ENCODE assay signal across 8 cellular contexts in the genomic region with DNA sequence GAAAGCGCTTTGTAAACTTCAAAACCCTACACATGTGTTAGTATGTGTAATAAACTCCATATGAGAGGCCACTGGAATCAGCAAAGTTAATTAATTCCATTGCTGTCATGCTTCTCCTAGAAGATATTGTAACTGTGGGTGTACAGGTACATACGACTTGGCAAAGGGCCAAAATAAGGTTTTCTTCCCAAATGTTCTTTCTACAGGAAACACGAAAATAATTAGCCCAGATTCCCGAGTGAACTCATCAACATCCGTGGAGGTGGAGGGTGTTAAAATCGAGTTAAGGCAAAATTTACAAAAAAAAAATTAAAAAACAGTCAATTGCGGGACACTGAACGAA. TPM values are rescaled to one million over a fixed set of nuclear protein-coding genes. Genes with fewer than 3 reads are reported as not detected.
DNase-seq lines count a peak whose midpoint lies in the region; ATAC-seq and TF ChIP-seq lines count a peak whose summit lies in the region.

No MANE protein-coding gene starts in this region.

- ATAC-seq in HG02678 (IDR thresholded peaks at IDR 0.05; ENCODE audit: unreplicated experiment) = peak; percentile 13

- H3K18ac ChIP-seq in neuronal stem cell (ENCODE audit: low read length) = no peak overlapping the region

- 11% methylated on average over 8 of the region's 8 CpGs for WGBS in esophagus muscularis mucosa
- WGBS in neuronal stem cell (ENCODE audit: extremely low coverage in 2 of 2, insufficient read length in 2 of 2, insufficient replicate concordance in 1 of 2), 2 donors = no CpG with 5 or more reads among the region's 8 CpGs

- H3K4me3 ChIP-seq in GM08714 (ENCODE audit: low read length) (peak overlapping the region; percentile 83), esophagus muscularis mucosa (peak overlapping the region; percentile 72 to 95 (median 78)), neuronal stem cell (ENCODE audit: low read length in 2 of 2) (peak overlapping the region; percentile 89 to 93)

- H2AFZ ChIP-seq in neuronal stem cell (ENCODE audit: low read length) = peak overlapping the region; percentile 100

- no peak overlapping the region for H3K9ac ChIP-seq in neuronal stem cell (ENCODE audit: low read depth, low read length, poor library complexity)

- H3K4ac ChIP-seq in neuronal stem cell (ENCODE audit: low read length) = no peak overlapping the region

- no peak overlapping the region for H2BK12ac ChIP-seq in neuronal stem cell (ENCODE audit: low read length)

- no peak overlapping the region for H4K91ac ChIP-seq in neuronal stem cell (ENCODE audit: low read depth, low read length, poor library complexity)

- no peak for TF ChIP-seq CTCF in esophagus muscularis mucosa (IDR thresholded peaks at IDR 0.05)

- no peak overlapping the region for H2AK5ac ChIP-seq in neuronal stem cell (ENCODE audit: low read depth, low read length)

- H2BK5ac ChIP-seq in neuronal stem cell (ENCODE audit: low read length) = peak overlapping the region; percentile 93

- peak overlapping the region; percentile 63 for H3K4me2 ChIP-seq in neuronal stem cell (ENCODE audit: insufficient read depth, low read length, poor library complexity, severe bottlenecking)

- DNase-seq in SHP77 (lab: John Stamatoyannopoulos, UW) (peak; percentile 61 to 70), esophagus muscularis mucosa (ENCODE audit: extremely low spot score) (no peak), neuronal stem cell (ENCODE audit: low spot score) (no peak), AG08395 (ENCODE audit: low spot score) (no peak)
- no peak for DNase-seq in effector CD8-positive, alpha-beta T cell (lab: John Stamatoyannopoulos, UW)
- DNase-seq in activated CD4-positive, alpha-beta T cell treated with anti-CD3 and anti-CD28 coated beads, Interleukin-2, amount 50 U/mL, for 4 hours = no peak

- H3K4me1 ChIP-seq in esophagus muscularis mucosa (peaks cover 4 to 18% (median 10%) of the 10 kb centered on the region in 4 donors), neuronal stem cell (ENCODE audit: control insufficient read depth in 2 of 2, insufficient read depth in 1 of 2, low read depth in 1 of 2, low read length in 2 of 2) (peaks cover 2 to 5% of the 10 kb centered on the region in 2 donors)

- H2BK120ac ChIP-seq in neuronal stem cell (ENCODE audit: low read depth, low read length) = no peak overlapping the region

- TF ChIP-seq EP300 in esophagus muscularis mucosa (IDR thresholded peaks at IDR 0.05) = no peak

- no peak for TF ChIP-seq POLR2A in esophagus muscularis mucosa (IDR thresholded peaks at IDR 0.05; ENCODE audit: low read depth)

- H3K27me3 ChIP-seq in esophagus muscularis mucosa (no peaks in the 10 kb centered on the region), neuronal stem cell (ENCODE audit: control insufficient read depth in 3 of 3, insufficient read depth in 3 of 3, low read depth in 1 of 3, low read length in 3 of 3) (peaks cover 0 to 12% (median 0%) of the 10 kb centered on the region in 3 experiments)

- H3K27ac ChIP-seq in esophagus muscularis mucosa (replicated peaks in 1 of 4) (peak overlapping the region; percentile 75 to 84 (median 82)), neuronal stem cell (replicated peaks; ENCODE audit: low read length) (peak overlapping the region; percentile 99)

- H3K36me3 ChIP-seq in esophagus muscularis mucosa (no peaks in the 10 kb centered on the region), neuronal stem cell (replicated peaks in 1 of 2; ENCODE audit: control insufficient read depth in 2 of 2, insufficient read depth in 2 of 2, low read length in 2 of 2) (no peaks in the 10 kb centered on the region)

- no peak overlapping the region for H4K8ac ChIP-seq in neuronal stem cell (ENCODE audit: low read depth, low read length)

- intact Hi-C loops in esophagus muscularis mucosa (cut with DNase I) = no loop called here

- no peaks in the 10 kb centered on the region for H3K79me1 ChIP-seq in neuronal stem cell (ENCODE audit: low read depth, low read length)

- no peak overlapping the region for H3K23ac ChIP-seq in neuronal stem cell (ENCODE audit: low read depth, low read length, poor library complexity)

- H3K9me3 ChIP-seq in esophagus muscularis mucosa (no peaks in the 10 kb centered on the region), neuronal stem cell (replicated peaks in 1 of 2; ENCODE audit: control insufficient read depth in 2 of 2, insufficient read depth in 1 of 2, low read depth in 1 of 2, low read length in 2 of 2) (peaks cover 0 to 19% of the 10 kb centered on the region in 2 donors)

- no peak overlapping the region for H2BK15ac ChIP-seq in neuronal stem cell (ENCODE audit: low read length)

- H3K14ac ChIP-seq in neuronal stem cell (ENCODE audit: low read length) = no peak overlapping the region

RNA-seq across cellular contexts. Expression of a gene that starts 0.6 kb away (rescaled TPM):
- total RNA-seq in esophagus muscularis mucosa = 10 to 100 TPM in 3 of 4 donors, 1 to 10 TPM in 1; 7.5 to 17.9 (median 11.6) TPM
- polyA plus RNA-seq in neuronal stem cell (2013, experiment 1 of 2) = 46.7 TPM
- polyA plus RNA-seq in neuronal stem cell (2013, experiment 2 of 2) = 47.7 TPM

Comparison
In these comparisons a context has a peak if more than half of its experiments do, and no peak if none do; other contexts are left out.
1. DNase-seq: peak in SHP77 (2 of 2); none in esophagus muscularis mucosa (single experiment), neuronal stem cell (single experiment), AG08395 (single experiment), effector CD8-positive, alpha-beta T cell (single experiment) and activated CD4-positive, alpha-beta T cell treated with anti-CD3 and anti-CD28 coated beads, Interleukin-2, amount 50 U/mL, for 4 hours (0 of 2).
2. Peak in every context shown above with its lines, with median percentiles within 50 percentile points of each other: H3K4me3 ChIP-seq.